1 cellular context compared by ENCODE assay signal in the genomic region with DNA sequence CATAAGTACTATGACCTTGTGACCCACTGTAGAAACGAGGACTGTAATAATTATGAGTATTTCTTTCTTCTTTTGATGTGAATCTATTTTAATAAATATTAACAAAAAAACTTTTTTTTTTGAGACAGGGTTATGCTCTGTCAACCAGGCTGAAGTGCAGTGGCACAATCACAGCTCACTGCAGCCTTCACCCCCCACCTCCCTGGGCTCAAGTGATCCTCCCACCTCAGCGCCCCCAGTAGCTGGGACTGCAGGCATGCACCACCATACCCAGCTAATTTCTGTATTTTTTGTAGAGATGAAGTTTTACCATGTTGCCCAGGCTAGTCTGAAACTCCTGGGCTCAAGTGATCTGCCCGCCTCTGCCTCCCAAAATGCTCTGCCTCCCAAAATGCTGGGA.
TF ChIP-seq lines count a peak whose summit lies in the region.

No MANE protein-coding gene starts in this region.

TF ChIP-seq in endothelial cell of umbilical vein, 7 proteins besides CTCF, POLR2A, EP300 and RAD21:
- TF ChIP-seq FOS (IDR thresholded peaks at IDR 0.05; ENCODE audit: borderline replicate concordance, insufficient read depth, low read length): no peak
- TF ChIP-seq, protein P1, sequence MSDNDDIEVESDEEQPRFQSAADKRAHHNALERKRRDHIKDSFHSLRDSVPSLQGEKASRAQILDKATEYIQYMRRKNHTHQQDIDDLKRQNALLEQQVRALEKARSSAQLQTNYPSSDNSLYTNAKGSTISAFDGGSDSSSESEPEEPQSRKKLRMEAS (IDR thresholded peaks at IDR 0.05; ENCODE audit: insufficient read depth, insufficient read length): no peak
